ENCODE assay signal across 8 cellular contexts in genomic region chr12:88141425-88141773, GRCh38. TPM values are rescaled to one million over a fixed set of nuclear protein-coding genes. Genes with fewer than 3 reads are reported as not detected.
DNase-seq lines count a peak whose midpoint lies in the region; ATAC-seq and TF ChIP-seq lines count a peak whose summit lies in the region.

No MANE protein-coding gene starts in this region.

- H3K27ac ChIP-seq in Peyer's patch = peak overlapping the region; percentile 60 to 85 (median 80)
- H3K27ac ChIP-seq in esophagus squamous epithelium = peak overlapping the region; percentile 87 to 91 (median 90)
- H3K27ac ChIP-seq in psoas muscle = peak overlapping the region; percentile 78

- DNase-seq in Peyer's patch = no peak
- DNase-seq in esophagus squamous epithelium (lab: John Stamatoyannopoulos, UW) = no peak
- DNase-seq in psoas muscle = no peak
- no peak for DNase-seq in superior temporal gyrus (ENCODE audit: extremely low spot score)
- DNase-seq in SHP77 (lab: John Stamatoyannopoulos, UW) = no peak
- no peak for DNase-seq in kidney tubule cell (ENCODE audit: low spot score)
- no peak for DNase-seq in DMS53 (lab: John Stamatoyannopoulos, UW)

- H3K4me1 ChIP-seq in Peyer's patch (peaks cover 0 to 42% (median 0%) of the 10 kb centered on the region in 4 donors), esophagus squamous epithelium (peaks cover 7 to 46% (median 14%) of the 10 kb centered on the region in 3 donors), psoas muscle (peaks cover 13% of the 10 kb centered on the region)

- TF ChIP-seq CTCF in Peyer's patch (IDR thresholded peaks at IDR 0.05) (no peak), esophagus squamous epithelium (IDR thresholded peaks at IDR 0.05) (no peak), psoas muscle (IDR thresholded peaks at IDR 0.05) (no peak)

- peak overlapping the region; percentile 59 to 81 (median 73) for H3K4me3 ChIP-seq in Peyer's patch
- peak overlapping the region; percentile 75 to 87 (median 80) for H3K4me3 ChIP-seq in esophagus squamous epithelium
- H3K4me3 ChIP-seq in psoas muscle = peak overlapping the region; percentile 88

- TF ChIP-seq POLR2A in Peyer's patch (IDR thresholded peaks at IDR 0.05) (no peak), esophagus squamous epithelium (IDR thresholded peaks at IDR 0.05) (no peak)

- H3K36me3 ChIP-seq in Peyer's patch = no peaks in the 10 kb centered on the region
- H3K36me3 ChIP-seq in esophagus squamous epithelium = peaks cover 0 to 7% (median 0%) of the 10 kb centered on the region in 3 donors
- peaks cover 0 to 28% of the 10 kb centered on the region in 2 donors for H3K36me3 ChIP-seq in psoas muscle (ENCODE audit: insufficient read depth in 1 of 2, low read depth in 1 of 2)

- intact Hi-C loops in esophagus squamous epithelium (cut with DNase I) = loop anchor here (10.0 kb wide), 1 partner anchor 433 kb away; no protein-coding TSS in a partner anchor
- intact Hi-C loops in psoas muscle (cut with DNase I) = loop anchor here (10.0 kb wide), 2 partner anchors 853 to 1383 kb away; partner anchors contain the start of genes GALNT4 (in 1 of the 2) and POC1B (in 1 of the 2)

- ATAC-seq in GM18868 (IDR thresholded peaks at IDR 0.05; ENCODE audit: unreplicated experiment) (peak; percentile 0), psoas muscle (peak in 1 of 4 donors; percentile 1)

- no peaks in the 10 kb centered on the region for H3K27me3 ChIP-seq in Peyer's patch
- H3K27me3 ChIP-seq in esophagus squamous epithelium = no peaks in the 10 kb centered on the region
- no peaks in the 10 kb centered on the region for H3K27me3 ChIP-seq in psoas muscle (ENCODE audit: insufficient read depth in 3 of 3, low read length in 2 of 3)

- 3 to 8% methylated on average over 13 of the region's 13 CpGs for WGBS in esophagus squamous epithelium, 2 donors
- WGBS in psoas muscle, 3 donors = 3 to 8% (median 5%) methylated on average over 13 of the region's 13 CpGs

- no peaks in the 10 kb centered on the region for H3K9me3 ChIP-seq in Peyer's patch
- H3K9me3 ChIP-seq in esophagus squamous epithelium = no peaks in the 10 kb centered on the region
- no peaks in the 10 kb centered on the region for H3K9me3 ChIP-seq in psoas muscle

RNA-seq across cellular contexts. Expression of gene CEP290, which starts 0.5 kb away (rescaled TPM):
- 10 to 100 TPM; 14.7 to 54.5 (median 24.6) TPM for total RNA-seq in Peyer's patch
- total RNA-seq in esophagus squamous epithelium = 10 to 100 TPM in 1 of 4 donors, 1 to 10 TPM in 2, under 1 TPM in 1; 0.72 to 15.8 (median 4.3) TPM
- total RNA-seq in psoas muscle = 1 to 10 TPM; 3.2 to 7.2 (median 5.0) TPM
- polyA plus RNA-seq in psoas muscle = 1 to 10 TPM; 1.8 to 7.8 (median 4.2) TPM

RNA-seq across cellular contexts. Expression of gene TMTC3, which starts 0.7 kb away (rescaled TPM):
- total RNA-seq in Peyer's patch (10 to 100 TPM in 1 of 4 donors, 1 to 10 TPM in 3; 4.1 to 12.1 (median 8.3) TPM), esophagus squamous epithelium (10 to 100 TPM; 23.3 to 60.9 (median 32.8) TPM), psoas muscle (1 to 10 TPM; 5.5 to 8.5 (median 7.0) TPM)
- 1 to 10 TPM; 1.4 to 4.9 (median 2.9) TPM for polyA plus RNA-seq in psoas muscle
